ENCODE assay signal across 1 cellular context in genomic region chr6:32944265-32944664, GRCh38.
TF ChIP-seq lines count a peak whose summit lies in the region.

No MANE protein-coding gene starts in this region.

TF ChIP-seq in GM12878, 131 proteins besides CTCF, POLR2A, EP300 and RAD21 (continued from another document and continues in another):
- TF ChIP-seq PRDM15 (CRISPR knock-in tag; IDR thresholded peaks at IDR 0.05) (no peak), REST (IDR thresholded peaks at IDR 0.05; ENCODE audit: low read depth, low read length) (no peak), NFYA (IDR thresholded peaks at IDR 0.05; ENCODE audit: borderline replicate concordance, low read depth, low read length) (no peak), STAT1 (conservative IDR thresholded peaks at IDR 0.05) (no peak), IRF3 (IDR thresholded peaks at IDR 0.05) (no peak), PKNOX1 (IDR thresholded peaks at IDR 0.05) (0 out of 2 replicates have a peak, but pooled peaks have one; percentile 29), SMAD5 (IDR thresholded peaks at IDR 0.05; ENCODE audit: low read depth) (no peak; the same call in 1 of the 2 replicates), IKZF1 (conservative IDR thresholded peaks at IDR 0.05) (peak; percentile 96), FOS (IDR thresholded peaks at IDR 0.05; ENCODE audit: borderline replicate concordance, extremely low read depth, insufficient read length) (no peak), SIX5 (IDR thresholded peaks at IDR 0.05; ENCODE audit: low read depth, low read length, severe bottlenecking) (no peak), SREBF1 (IDR thresholded peaks at IDR 0.05; ENCODE audit: low read length) (no peak), ZBTB11 (CRISPR knock-in tag; IDR thresholded peaks at IDR 0.05) (no peak), RBBP5 (conservative IDR thresholded peaks at IDR 0.05) (no peak), BMI1 (IDR thresholded peaks at IDR 0.05; ENCODE audit: borderline replicate concordance) (peak; percentile 64; the same call in 1 of the 2 replicates), SMAD1 (IDR thresholded peaks at IDR 0.05; ENCODE audit: low read depth, partially characterized antibody) (no peak), ZNF592 (IDR thresholded peaks at IDR 0.05) (no peak), SMARCA5 (IDR thresholded peaks at IDR 0.05) (no peak; the same call in 1 of the 2 replicates), POU2F2 (IDR thresholded peaks at IDR 0.05; ENCODE audit: borderline replicate concordance, low read depth, low read length) (peak; percentile 78), CHD4 (IDR thresholded peaks at IDR 0.05) (no peak), KDM1A (IDR thresholded peaks at IDR 0.05; ENCODE audit: borderline replicate concordance) (no peak), RFX5 (IDR thresholded peaks at IDR 0.05; ENCODE audit: low read depth, low read length) (peak; percentile 42; the same call in 1 of the 2 replicates)
- TF ChIP-seq, protein P1, sequence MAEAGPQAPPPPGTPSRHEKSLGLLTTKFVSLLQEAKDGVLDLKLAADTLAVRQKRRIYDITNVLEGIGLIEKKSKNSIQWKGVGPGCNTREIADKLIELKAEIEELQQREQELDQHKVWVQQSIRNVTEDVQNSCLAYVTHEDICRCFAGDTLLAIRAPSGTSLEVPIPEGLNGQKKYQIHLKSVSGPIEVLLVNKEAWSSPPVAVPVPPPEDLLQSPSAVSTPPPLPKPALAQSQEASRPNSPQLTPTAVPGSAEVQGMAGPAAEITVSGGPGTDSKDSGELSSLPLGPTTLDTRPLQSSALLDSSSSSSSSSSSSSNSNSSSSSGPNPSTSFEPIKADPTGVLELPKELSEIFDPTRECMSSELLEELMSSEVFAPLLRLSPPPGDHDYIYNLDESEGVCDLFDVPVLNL (IDR thresholded peaks at IDR 0.05; ENCODE audit: low read depth, low read length): no peak
- TF ChIP-seq, protein P2, sequence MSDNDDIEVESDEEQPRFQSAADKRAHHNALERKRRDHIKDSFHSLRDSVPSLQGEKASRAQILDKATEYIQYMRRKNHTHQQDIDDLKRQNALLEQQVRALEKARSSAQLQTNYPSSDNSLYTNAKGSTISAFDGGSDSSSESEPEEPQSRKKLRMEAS (IDR thresholded peaks at IDR 0.05; ENCODE audit: low read depth, low read length): peak; percentile 41; the same call in 1 of the 2 replicates
- TF ChIP-seq, protein P3, sequence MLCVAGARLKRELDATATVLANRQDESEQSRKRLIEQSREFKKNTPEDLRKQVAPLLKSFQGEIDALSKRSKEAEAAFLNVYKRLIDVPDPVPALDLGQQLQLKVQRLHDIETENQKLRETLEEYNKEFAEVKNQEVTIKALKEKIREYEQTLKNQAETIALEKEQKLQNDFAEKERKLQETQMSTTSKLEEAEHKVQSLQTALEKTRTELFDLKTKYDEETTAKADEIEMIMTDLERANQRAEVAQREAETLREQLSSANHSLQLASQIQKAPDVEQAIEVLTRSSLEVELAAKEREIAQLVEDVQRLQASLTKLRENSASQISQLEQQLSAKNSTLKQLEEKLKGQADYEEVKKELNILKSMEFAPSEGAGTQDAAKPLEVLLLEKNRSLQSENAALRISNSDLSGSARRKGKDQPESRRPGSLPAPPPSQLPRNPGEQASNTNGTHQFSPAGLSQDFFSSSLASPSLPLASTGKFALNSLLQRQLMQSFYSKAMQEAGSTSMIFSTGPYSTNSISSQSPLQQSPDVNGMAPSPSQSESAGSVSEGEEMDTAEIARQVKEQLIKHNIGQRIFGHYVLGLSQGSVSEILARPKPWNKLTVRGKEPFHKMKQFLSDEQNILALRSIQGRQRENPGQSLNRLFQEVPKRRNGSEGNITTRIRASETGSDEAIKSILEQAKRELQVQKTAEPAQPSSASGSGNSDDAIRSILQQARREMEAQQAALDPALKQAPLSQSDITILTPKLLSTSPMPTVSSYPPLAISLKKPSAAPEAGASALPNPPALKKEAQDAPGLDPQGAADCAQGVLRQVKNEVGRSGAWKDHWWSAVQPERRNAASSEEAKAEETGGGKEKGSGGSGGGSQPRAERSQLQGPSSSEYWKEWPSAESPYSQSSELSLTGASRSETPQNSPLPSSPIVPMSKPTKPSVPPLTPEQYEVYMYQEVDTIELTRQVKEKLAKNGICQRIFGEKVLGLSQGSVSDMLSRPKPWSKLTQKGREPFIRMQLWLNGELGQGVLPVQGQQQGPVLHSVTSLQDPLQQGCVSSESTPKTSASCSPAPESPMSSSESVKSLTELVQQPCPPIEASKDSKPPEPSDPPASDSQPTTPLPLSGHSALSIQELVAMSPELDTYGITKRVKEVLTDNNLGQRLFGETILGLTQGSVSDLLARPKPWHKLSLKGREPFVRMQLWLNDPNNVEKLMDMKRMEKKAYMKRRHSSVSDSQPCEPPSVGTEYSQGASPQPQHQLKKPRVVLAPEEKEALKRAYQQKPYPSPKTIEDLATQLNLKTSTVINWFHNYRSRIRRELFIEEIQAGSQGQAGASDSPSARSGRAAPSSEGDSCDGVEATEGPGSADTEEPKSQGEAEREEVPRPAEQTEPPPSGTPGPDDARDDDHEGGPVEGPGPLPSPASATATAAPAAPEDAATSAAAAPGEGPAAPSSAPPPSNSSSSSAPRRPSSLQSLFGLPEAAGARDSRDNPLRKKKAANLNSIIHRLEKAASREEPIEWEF (IDR thresholded peaks at IDR 0.05; ENCODE audit: insufficient replicate concordance, low read depth, low read length): peak; percentile 40
- TF ChIP-seq, protein P4, sequence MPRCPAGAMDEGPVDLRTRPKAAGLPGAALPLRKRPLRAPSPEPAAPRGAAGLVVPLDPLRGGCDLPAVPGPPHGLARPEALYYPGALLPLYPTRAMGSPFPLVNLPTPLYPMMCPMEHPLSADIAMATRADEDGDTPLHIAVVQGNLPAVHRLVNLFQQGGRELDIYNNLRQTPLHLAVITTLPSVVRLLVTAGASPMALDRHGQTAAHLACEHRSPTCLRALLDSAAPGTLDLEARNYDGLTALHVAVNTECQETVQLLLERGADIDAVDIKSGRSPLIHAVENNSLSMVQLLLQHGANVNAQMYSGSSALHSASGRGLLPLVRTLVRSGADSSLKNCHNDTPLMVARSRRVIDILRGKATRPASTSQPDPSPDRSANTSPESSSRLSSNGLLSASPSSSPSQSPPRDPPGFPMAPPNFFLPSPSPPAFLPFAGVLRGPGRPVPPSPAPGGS (IDR thresholded peaks at IDR 0.05; ENCODE audit: borderline replicate concordance, insufficient read depth, low read depth, low read length, poor library complexity, severe bottlenecking): peak; percentile 78
